Comparison of ENCODE assay signal across 1 cellular context in the genomic region with DNA sequence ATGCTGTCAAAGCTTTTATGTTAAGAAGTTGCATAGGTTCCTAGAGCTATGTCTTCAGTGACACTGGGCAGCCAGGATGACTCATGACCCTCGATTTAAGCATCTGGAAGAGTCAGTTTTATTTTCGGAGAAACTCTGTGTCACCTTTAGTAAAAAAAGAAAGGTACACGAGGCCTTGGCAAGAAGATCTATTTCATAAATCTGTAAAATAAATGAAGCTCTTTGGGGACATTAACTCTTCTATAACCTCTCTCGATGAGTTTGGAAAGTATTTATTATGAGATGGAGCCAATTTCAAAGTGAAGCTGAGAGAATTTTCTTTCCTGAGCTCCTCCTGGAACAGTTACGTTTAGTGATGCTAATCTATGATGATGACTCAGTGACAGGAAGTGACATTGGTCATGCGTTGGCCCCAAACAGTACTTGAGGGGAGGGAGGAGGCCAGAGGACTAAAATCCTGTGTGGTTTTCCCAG.
TF ChIP-seq lines count a peak whose summit lies in the region.

No MANE protein-coding gene starts in this region.

TF ChIP-seq in SK-N-SH, 30 proteins besides CTCF, POLR2A, EP300 and RAD21 (continued from another document):
- TF ChIP-seq JUND (IDR thresholded peaks at IDR 0.05), result peak; percentile 52
